ENCODE assay signal across 17 cellular contexts in the genomic region with DNA sequence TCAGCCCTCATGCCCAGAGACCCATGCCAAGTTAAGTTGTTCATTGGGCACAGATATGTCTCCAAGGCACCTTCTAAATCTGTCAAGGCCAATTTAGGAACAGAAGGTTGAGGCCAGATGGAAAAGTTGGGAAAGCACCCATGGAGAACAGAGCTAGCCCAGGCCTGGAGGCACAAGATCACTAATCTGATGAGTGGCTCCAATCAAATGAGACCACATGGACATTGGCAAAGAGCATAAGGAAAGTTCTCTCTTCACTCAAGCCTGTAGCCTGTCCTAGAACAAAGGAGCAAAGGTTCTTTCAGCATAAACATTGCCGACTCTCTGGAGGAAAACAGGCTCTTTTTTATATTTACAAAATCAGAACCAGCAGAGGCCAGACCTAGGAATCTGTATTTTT.
DNase-seq lines count a peak whose midpoint lies in the region; ATAC-seq, FAIRE-seq and TF ChIP-seq lines count a peak whose summit lies in the region.
"Had no signal": no experiment of that assay in that cellular context is flagged by ENCODE, and none has a peak within 500 bp of the region (broad histone marks: within the 10 kb centered on the region; RNA-seq: fewer than 3 reads in every experiment).

No MANE protein-coding gene starts in this region.

- FAIRE-seq in H1 (lab: Jason Lieb, UNC): no peak
- FAIRE-seq: keratinocyte had no signal

- H3K9me3 ChIP-seq in H1 (ENCODE audit: insufficient read depth in 2 of 2, low read depth in 1 of 2, low read length in 1 of 2) (no peaks in the 10 kb centered on the region), stomach (no peaks in the 10 kb centered on the region), sigmoid colon (no peaks in the 10 kb centered on the region)
- H3K9me3 ChIP-seq: SJSA1 had no signal

- no peaks in the 10 kb centered on the region for H4K20me1 ChIP-seq in H1 (replicated peaks in 1 of 2; ENCODE audit: control insufficient read depth in 1 of 2, insufficient read depth in 2 of 2, low read length in 2 of 2)

- H3K27ac ChIP-seq in H1 (ENCODE audit: low read depth, low read length) (no peak overlapping the region), stomach (peak overlapping the region; percentile 18 to 81 (median 67)), sigmoid colon (peak overlapping the region in 2 of 4 donors; percentile 34 to 42)
- H3K27ac ChIP-seq: foreskin keratinocyte, SJSA1 had no signal

- ATAC-seq in left colon: peak; percentile 12
- ATAC-seq: activated CD8-positive, alpha-beta T cell treated with anti-CD3 and anti-CD28 coated beads for 36 hours; activated T-helper 17 cell treated with anti-CD3 and anti-CD28 coated beads, Interleukin-2, amount 50 U/mL, for 72 hours; foreskin keratinocyte; GM23338; stimulated activated memory B cell treated with anti-CD40 and anti-IgM and Interleukin-4, amounts not matched to agents 10 μg/mL and 1 μg/mL and 100 μg/mL, for 72 hours had no signal

- no peak overlapping the region for H3K4me2 ChIP-seq in H1 (ENCODE audit: insufficient read depth in 1 of 2, low read depth in 2 of 2, low read length in 2 of 2)
- H3K4me2 ChIP-seq: GM23338 had no signal

- POLR2A ChIA-PET in H1 (lab: Charles Lee; ENCODE audit: partially characterized antibody): no interaction called here

- H3K4me3 ChIP-seq in H1 (ENCODE audit: extremely low read depth in 1 of 4, insufficient read depth in 2 of 4, low read depth in 3 of 4, low read length in 4 of 4) (no peak overlapping the region), stomach (no peak overlapping the region), sigmoid colon (no peak overlapping the region)
- H3K4me3 ChIP-seq: GM23338, SJSA1 had no signal

- H3K9ac ChIP-seq in H1 (replicated peaks in 1 of 4; ENCODE audit: extremely low read depth in 1 of 4, low read depth in 3 of 4, low read length in 3 of 4): no peak overlapping the region

- no peaks in the 10 kb centered on the region; the same call in 1 of the 2 replicates for H3K79me1 ChIP-seq in H1 (ENCODE audit: low read depth, low read length)

- H2BK120ac ChIP-seq in H1 (replicated peaks; ENCODE audit: low read depth, low read length): no peak overlapping the region

- no peak overlapping the region for H2BK12ac ChIP-seq in H1 (ENCODE audit: low read depth, low read length)

- no peak overlapping the region for H3K14ac ChIP-seq in H1 (ENCODE audit: insufficient read length)

- H3K27me3 ChIP-seq in H1 (replicated peaks in 1 of 4; ENCODE audit: control insufficient read depth in 3 of 4, extremely low read depth in 1 of 4, insufficient read depth in 3 of 4, low read length in 3 of 4) (no peaks in the 10 kb centered on the region), stomach (no peaks in the 10 kb centered on the region), sigmoid colon (no peaks in the 10 kb centered on the region)
- H3K27me3 ChIP-seq: foreskin keratinocyte, SJSA1 had no signal

- no peaks in the 10 kb centered on the region for H3K79me2 ChIP-seq in H1 (ENCODE audit: control insufficient read depth in 1 of 2, insufficient read depth in 2 of 2, low read length in 2 of 2)

- CTCF ChIA-PET in H1 (lab: Charles Lee; ENCODE audit: partially characterized antibody): no interaction called here

- no peak for TF ChIP-seq RAD21 in H1 (IDR thresholded peaks at IDR 0.05 in 1 of 2, conservative IDR thresholded peaks at IDR 0.05 in 1 of 2; ENCODE audit: low read depth in 2 of 2, low read length in 2 of 2)

- no peak overlapping the region for H3K4ac ChIP-seq in H1 (replicated peaks; ENCODE audit: insufficient read length, low read depth, low read length)

- 0 out of 2 replicates have a peak overlapping the region, but pooled peaks have one; percentile 5 for H2BK15ac ChIP-seq in H1 (ENCODE audit: low read length)

- DNase-seq in DMS 273 treated with DMSO at 0.1 percent for 48 hours (lab: John Stamatoyannopoulos, UW) (peak; percentile 68), H1 (ENCODE audit: low read depth in 1 of 2, low spot score in 2 of 2) (no peak), left colon (no peak), stomach (no peak), NCI-H2081 treated with DMSO at 0.1 percent for 48 hours (lab: John Stamatoyannopoulos, UW) (no peak), sigmoid colon (no peak), H4 (ENCODE audit: low spot score) (no peak)
- no peak for DNase-seq in stimulated activated CD8-positive, alpha-beta memory T cell treated with anti-CD3 and anti-CD28 coated beads, Interleukin-4, amount 100 ng/mL, for 48 hours
- DNase-seq: activated CD8-positive, alpha-beta T cell treated with anti-CD3 and anti-CD28 coated beads for 36 hours; amygdala; foreskin keratinocyte; NK-92 treated with Interleukin-12 subunit alpha and Interleukin-12 subunit beta, amount 100 ng/mL, for 24 hours had no signal

- no peak overlapping the region for H2AFZ ChIP-seq in H1 (ENCODE audit: low read length)
- H2AFZ ChIP-seq: GM23338 had no signal

- intact Hi-C loops in left colon (cut with DNase I, micrococcal nuclease): loop anchor here in 1 of 2 donors (5.0 kb wide), 1 partner anchor 101 kb away; no protein-coding TSS in a partner anchor
- intact Hi-C loops in stomach (cut with DNase I; ENCODE audit: low total_unique reads): no loop called here
- intact Hi-C loops in sigmoid colon (cut with DNase I): no loop called here

- H4K91ac ChIP-seq in H1 (replicated peaks; ENCODE audit: insufficient read length, low read length): no peak overlapping the region

- H3K23ac ChIP-seq in H1 (ENCODE audit: insufficient read length): no peak overlapping the region

- H2BK20ac ChIP-seq in H1 (ENCODE audit: low read length): no peak overlapping the region

- WGBS in H1 (ENCODE audit: extremely low coverage in 1 of 2, insufficient coverage in 1 of 2, insufficient read length in 1 of 2, insufficient replicate concordance in 2 of 2, low coverage in 1 of 2, low lambda C conversion rate in 2 of 2, missing lambda C conversion rate in 1 of 2), 2 experiments: 95% methylated on average over 1 of the region's 1 CpG; no CpG with 5 or more reads in 1 of the 2 experiments
- WGBS in stomach, 5 donors: 23 to 57% (median 41%) methylated on average over 1 of the region's 1 CpG
- WGBS in sigmoid colon, 2 donors: 18 to 60% methylated on average over 1 of the region's 1 CpG

- no peak overlapping the region for H4K5ac ChIP-seq in H1 (ENCODE audit: insufficient read length, low read depth, low read length)

- no peak for TF ChIP-seq POLR2A in H1 (IDR thresholded peaks at IDR 0.05; ENCODE audit: control extremely low read depth in 1 of 2, low read depth in 2 of 2, low read length in 2 of 2)
- no peak for TF ChIP-seq POLR2A in stomach (IDR thresholded peaks at IDR 0.05)
- TF ChIP-seq POLR2A in sigmoid colon (IDR thresholded peaks at IDR 0.05): no peak

- no peak overlapping the region for H2BK5ac ChIP-seq in H1 (ENCODE audit: low read depth, low read length)

- TF ChIP-seq CTCF in H1 (IDR thresholded peaks at IDR 0.05; ENCODE audit: control extremely low read depth in 1 of 3, insufficient read depth in 1 of 3, low read depth in 1 of 3, low read length in 3 of 3) (no peak), stomach (IDR thresholded peaks at IDR 0.05) (no peak), sigmoid colon (IDR thresholded peaks at IDR 0.05) (no peak)

- no peak overlapping the region for H3K56ac ChIP-seq in H1 (replicated peaks; ENCODE audit: insufficient read length, low read depth, low read length)

- H3K36me3 ChIP-seq in H1 (ENCODE audit: control insufficient read depth in 2 of 4, insufficient read depth in 4 of 4, low read length in 3 of 4) (no peaks in the 10 kb centered on the region), stomach (no peaks in the 10 kb centered on the region), sigmoid colon (no peaks in the 10 kb centered on the region)
- H3K36me3 ChIP-seq: SJSA1 had no signal

- H4K8ac ChIP-seq in H1 (ENCODE audit: extremely low read depth, insufficient read depth, low read length): no peak overlapping the region

- no peak overlapping the region for H3K18ac ChIP-seq in H1 (ENCODE audit: extremely low read depth, low read length)

- H2AK5ac ChIP-seq in H1 (ENCODE audit: low read depth, low read length): no peak overlapping the region

- H3K4me1 ChIP-seq in H1 (replicated peaks in 1 of 4; ENCODE audit: control insufficient read depth in 3 of 4, insufficient read depth in 4 of 4, low read length in 3 of 4) (no peaks in the 10 kb centered on the region), stomach (peaks cover 29 to 40% (median 38%) of the 10 kb centered on the region in 4 donors), sigmoid colon (peaks cover 0 to 7% (median under 1%) of the 10 kb centered on the region in 4 donors)
- H3K4me1 ChIP-seq: foreskin keratinocyte had no signal

- H3K23me2 ChIP-seq in H1 (ENCODE audit: low read depth, low read length): no peaks in the 10 kb centered on the region; the same call in 1 of the 2 replicates

- TF ChIP-seq EP300 in H1 (IDR thresholded peaks at IDR 0.05; ENCODE audit: borderline replicate concordance in 1 of 2, low read depth in 2 of 2, low read length in 2 of 2): no peak
- no peak for TF ChIP-seq EP300 in stomach (IDR thresholded peaks at IDR 0.05)
- no peak for TF ChIP-seq EP300 in sigmoid colon (IDR thresholded peaks at IDR 0.05)

TF ChIP-seq in H1, 55 proteins besides CTCF, POLR2A, EP300 and RAD21 (continues in another document):
- TF ChIP-seq HDAC6 (IDR thresholded peaks at IDR 0.05; ENCODE audit: low read depth, low read length) (no peak), RXRA (IDR thresholded peaks at IDR 0.05; ENCODE audit: insufficient read depth, low read depth, low read length) (no peak), JUN (IDR thresholded peaks at IDR 0.05; ENCODE audit: low read depth, low read length) (no peak)
